1 cellular context compared by ENCODE assay signal in the genomic region with DNA sequence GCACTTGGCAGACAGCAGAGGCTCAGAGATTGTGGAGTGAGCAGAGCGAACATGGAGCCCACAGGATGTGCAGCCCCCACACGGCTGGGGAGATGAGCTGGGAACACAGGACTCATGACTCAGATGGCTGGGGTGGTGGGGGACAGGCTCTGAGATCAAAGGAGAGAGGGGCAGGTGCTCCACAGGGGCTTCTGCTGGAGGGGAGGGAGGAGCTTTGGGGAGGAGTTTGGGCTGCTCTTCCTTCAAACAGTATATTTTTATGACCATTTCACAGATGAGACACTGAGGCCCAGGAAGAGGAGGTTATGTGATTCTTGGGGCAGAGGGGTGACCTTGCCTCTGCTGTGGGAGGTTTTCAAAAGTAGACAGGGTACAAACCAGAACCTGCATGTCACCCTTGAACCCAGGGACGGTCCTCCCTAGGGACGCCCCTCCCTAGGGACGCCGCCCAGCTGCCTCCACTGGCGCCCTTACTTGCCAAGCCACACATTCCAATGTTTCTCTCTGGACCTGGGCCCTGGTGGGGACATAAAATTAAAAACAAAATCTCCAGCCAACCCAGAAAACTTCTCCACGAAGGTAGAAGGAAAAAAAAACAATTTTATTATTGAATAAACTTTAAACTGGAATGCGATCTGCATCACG.
TF ChIP-seq lines count a peak whose summit lies in the region.

No MANE protein-coding gene starts in this region.

TF ChIP-seq in HepG2, 621 proteins besides CTCF, POLR2A, EP300 and RAD21:
- TF ChIP-seq ATF7 (IDR thresholded peaks at IDR 0.05), result no peak
- no peak for TF ChIP-seq ATF7 (CRISPR knock-in tag; IDR thresholded peaks at IDR 0.05)
- TF ChIP-seq, protein P1, sequence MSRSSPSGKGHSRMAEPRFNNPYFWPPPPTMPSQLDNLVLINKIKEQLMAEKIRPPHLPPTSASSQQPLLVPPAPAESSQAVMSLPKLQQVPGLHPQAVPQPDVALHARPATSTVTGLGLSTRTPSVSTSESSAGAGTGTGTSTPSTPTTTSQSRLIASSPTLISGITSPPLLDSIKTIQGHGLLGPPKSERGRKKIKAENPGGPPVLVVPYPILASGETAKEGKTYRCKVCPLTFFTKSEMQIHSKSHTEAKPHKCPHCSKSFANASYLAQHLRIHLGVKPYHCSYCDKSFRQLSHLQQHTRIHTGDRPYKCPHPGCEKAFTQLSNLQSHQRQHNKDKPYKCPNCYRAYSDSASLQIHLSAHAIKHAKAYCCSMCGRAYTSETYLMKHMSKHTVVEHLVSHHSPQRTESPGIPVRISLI (CRISPR knock-in tag; IDR thresholded peaks at IDR 0.05; ENCODE audit: borderline replicate concordance), result no peak
- TF ChIP-seq FOXC1 (CRISPR knock-in tag; IDR thresholded peaks at IDR 0.05; ENCODE audit: borderline replicate concordance), result no peak
- TF ChIP-seq, protein P2, sequence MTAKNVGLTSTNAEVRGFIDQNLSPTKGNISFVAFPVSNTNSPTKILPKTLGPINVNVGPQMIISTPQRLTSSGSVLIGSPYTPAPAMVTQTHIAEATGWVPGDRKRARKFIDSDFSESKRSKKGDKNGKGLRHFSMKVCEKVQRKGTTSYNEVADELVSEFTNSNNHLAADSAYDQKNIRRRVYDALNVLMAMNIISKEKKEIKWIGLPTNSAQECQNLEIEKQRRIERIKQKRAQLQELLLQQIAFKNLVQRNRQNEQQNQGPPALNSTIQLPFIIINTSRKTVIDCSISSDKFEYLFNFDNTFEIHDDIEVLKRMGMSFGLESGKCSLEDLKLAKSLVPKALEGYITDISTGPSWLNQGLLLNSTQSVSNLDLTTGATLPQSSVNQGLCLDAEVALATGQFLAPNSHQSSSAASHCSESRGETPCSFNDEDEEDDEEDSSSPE (CRISPR knock-in tag; IDR thresholded peaks at IDR 0.05), result no peak
- no peak for TF ChIP-seq CREM (IDR thresholded peaks at IDR 0.05)
- no peak for TF ChIP-seq CREM (CRISPR knock-in tag; IDR thresholded peaks at IDR 0.05)
- TF ChIP-seq ZNF24 (IDR thresholded peaks at IDR 0.05), result no peak
- TF ChIP-seq BRCA1 (CRISPR knock-in tag; IDR thresholded peaks at IDR 0.05), result no peak
- TF ChIP-seq THAP11 (CRISPR knock-in tag; IDR thresholded peaks at IDR 0.05), result no peak
- no peak for TF ChIP-seq ZNF678 (CRISPR knock-in tag; IDR thresholded peaks at IDR 0.05)
- no peak for TF ChIP-seq ZNF34 (CRISPR knock-in tag; IDR thresholded peaks at IDR 0.05; ENCODE audit: borderline replicate concordance)
- TF ChIP-seq, protein P3, sequence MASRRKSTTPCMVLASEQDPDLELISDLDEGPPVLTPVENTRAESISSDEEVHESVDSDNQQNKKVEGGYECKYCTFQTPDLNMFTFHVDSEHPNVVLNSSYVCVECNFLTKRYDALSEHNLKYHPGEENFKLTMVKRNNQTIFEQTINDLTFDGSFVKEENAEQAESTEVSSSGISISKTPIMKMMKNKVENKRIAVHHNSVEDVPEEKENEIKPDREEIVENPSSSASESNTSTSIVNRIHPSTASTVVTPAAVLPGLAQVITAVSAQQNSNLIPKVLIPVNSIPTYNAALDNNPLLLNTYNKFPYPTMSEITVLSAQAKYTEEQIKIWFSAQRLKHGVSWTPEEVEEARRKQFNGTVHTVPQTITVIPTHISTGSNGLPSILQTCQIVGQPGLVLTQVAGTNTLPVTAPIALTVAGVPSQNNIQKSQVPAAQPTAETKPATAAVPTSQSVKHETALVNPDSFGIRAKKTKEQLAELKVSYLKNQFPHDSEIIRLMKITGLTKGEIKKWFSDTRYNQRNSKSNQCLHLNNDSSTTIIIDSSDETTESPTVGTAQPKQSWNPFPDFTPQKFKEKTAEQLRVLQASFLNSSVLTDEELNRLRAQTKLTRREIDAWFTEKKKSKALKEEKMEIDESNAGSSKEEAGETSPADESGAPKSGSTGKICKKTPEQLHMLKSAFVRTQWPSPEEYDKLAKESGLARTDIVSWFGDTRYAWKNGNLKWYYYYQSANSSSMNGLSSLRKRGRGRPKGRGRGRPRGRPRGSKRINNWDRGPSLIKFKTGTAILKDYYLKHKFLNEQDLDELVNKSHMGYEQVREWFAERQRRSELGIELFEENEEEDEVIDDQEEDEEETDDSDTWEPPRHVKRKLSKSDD (CRISPR knock-in tag; IDR thresholded peaks at IDR 0.05; ENCODE audit: low read depth), result no peak
- TF ChIP-seq YEATS2 (CRISPR knock-in tag; IDR thresholded peaks at IDR 0.05; ENCODE audit: borderline replicate concordance), result no peak
- TF ChIP-seq ZNF253 (CRISPR knock-in tag; IDR thresholded peaks at IDR 0.05; ENCODE audit: borderline replicate concordance), result no peak
- no peak for TF ChIP-seq ZNF33A (CRISPR knock-in tag; IDR thresholded peaks at IDR 0.05; ENCODE audit: borderline replicate concordance)
- TF ChIP-seq ZNF263 (CRISPR knock-in tag; IDR thresholded peaks at IDR 0.05), result peak; percentile 54
- no peak for TF ChIP-seq HOXA3 (CRISPR knock-in tag; IDR thresholded peaks at IDR 0.05)
- no peak for TF ChIP-seq ZBTB21 (CRISPR knock-in tag; IDR thresholded peaks at IDR 0.05)
- peak; percentile 50; the same call in 1 of the 2 replicates for TF ChIP-seq ZNF629 (CRISPR knock-in tag; conservative IDR thresholded peaks at IDR 0.05)
